1 cellular context compared by ENCODE assay signal in the genomic region with DNA sequence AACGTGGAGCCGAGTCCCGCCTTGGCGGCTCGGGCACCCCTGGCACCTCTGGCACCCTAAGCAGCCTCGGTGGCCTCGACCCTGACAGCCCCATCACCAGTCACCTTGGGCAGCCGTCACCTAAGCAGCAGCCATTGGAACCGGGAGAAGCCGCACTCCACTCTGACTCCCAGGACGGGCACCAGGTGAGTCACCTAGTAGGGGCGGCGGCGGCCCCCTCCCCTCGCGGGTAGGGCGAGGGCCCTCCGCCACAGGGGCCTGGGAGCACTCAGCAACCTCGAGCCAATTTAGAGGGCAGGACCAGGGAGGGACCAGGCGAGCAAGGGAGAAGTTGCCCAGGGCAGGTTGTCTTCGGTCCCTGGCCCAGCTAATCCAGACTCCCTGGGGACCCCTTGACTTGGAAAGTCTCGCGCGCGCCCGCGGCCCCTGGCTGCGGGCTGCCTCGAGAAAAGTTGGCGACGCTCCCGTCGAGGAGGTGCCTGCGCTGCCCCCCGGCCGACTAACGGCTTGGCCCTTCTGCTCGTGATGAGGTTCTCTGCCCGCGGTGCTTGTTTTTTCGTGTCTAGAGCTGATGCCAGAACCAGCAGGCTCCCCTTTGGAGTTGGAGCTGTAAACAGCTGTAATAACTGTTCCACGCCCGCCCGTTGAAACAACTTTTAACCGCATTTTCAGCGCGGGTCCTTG.
TF ChIP-seq lines count a peak whose summit lies in the region.

No MANE protein-coding gene starts in this region.

TF ChIP-seq in HEK293, 187 proteins besides CTCF, POLR2A, EP300 and RAD21 (continued from another document):
- TF ChIP-seq, protein P1, sequence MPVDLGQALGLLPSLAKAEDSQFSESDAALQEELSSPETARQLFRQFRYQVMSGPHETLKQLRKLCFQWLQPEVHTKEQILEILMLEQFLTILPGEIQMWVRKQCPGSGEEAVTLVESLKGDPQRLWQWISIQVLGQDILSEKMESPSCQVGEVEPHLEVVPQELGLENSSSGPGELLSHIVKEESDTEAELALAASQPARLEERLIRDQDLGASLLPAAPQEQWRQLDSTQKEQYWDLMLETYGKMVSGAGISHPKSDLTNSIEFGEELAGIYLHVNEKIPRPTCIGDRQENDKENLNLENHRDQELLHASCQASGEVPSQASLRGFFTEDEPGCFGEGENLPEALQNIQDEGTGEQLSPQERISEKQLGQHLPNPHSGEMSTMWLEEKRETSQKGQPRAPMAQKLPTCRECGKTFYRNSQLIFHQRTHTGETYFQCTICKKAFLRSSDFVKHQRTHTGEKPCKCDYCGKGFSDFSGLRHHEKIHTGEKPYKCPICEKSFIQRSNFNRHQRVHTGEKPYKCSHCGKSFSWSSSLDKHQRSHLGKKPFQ (tag by site-specific recombination; IDR thresholded peaks at IDR 0.05): peak; percentile 63; the same call in 1 of the 2 replicates
- TF ChIP-seq, protein P2, sequence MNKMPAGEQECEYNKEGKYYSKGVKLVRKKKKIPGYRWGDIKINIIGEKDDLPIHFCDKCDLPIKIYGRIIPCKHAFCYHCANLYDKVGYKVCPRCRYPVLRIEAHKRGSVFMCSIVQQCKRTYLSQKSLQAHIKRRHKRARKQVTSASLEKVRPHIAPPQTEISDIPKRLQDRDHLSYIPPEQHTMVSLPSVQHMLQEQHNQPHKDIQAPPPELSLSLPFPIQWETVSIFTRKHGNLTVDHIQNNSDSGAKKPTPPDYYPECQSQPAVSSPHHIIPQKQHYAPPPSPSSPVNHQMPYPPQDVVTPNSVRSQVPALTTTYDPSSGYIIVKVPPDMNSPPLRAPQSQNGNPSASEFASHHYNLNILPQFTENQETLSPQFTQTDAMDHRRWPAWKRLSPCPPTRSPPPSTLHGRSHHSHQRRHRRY (tag by site-specific recombination; IDR thresholded peaks at IDR 0.05): no peak
- TF ChIP-seq ZBTB48 (tag by site-specific recombination; IDR thresholded peaks at IDR 0.05) (peak; percentile 98), ZNF37A (tag by site-specific recombination; IDR thresholded peaks at IDR 0.05) (no peak), ZBTB17 (tag by site-specific recombination; IDR thresholded peaks at IDR 0.05) (0 out of 2 replicates have a peak, but pooled peaks have one; percentile 10)
- TF ChIP-seq, protein P3, sequence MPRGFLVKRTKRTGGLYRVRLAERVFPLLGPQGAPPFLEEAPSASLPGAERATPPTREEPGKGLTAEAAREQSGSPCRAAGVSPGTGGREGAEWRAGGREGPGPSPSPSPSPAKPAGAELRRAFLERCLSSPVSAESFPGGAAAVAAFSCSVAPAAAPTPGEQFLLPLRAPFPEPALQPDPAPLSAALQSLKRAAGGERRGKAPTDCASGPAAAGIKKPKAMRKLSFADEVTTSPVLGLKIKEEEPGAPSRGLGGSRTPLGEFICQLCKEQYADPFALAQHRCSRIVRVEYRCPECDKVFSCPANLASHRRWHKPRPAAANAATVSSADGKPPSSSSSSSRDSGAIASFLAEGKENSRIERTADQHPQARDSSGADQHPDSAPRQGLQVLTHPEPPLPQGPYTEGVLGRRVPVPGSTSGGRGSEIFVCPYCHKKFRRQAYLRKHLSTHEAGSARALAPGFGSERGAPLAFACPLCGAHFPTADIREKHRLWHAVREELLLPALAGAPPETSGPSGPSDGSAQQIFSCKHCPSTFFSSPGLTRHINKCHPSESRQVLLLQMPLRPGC (tag by site-specific recombination; IDR thresholded peaks at IDR 0.05): no peak
- TF ChIP-seq, protein P4, sequence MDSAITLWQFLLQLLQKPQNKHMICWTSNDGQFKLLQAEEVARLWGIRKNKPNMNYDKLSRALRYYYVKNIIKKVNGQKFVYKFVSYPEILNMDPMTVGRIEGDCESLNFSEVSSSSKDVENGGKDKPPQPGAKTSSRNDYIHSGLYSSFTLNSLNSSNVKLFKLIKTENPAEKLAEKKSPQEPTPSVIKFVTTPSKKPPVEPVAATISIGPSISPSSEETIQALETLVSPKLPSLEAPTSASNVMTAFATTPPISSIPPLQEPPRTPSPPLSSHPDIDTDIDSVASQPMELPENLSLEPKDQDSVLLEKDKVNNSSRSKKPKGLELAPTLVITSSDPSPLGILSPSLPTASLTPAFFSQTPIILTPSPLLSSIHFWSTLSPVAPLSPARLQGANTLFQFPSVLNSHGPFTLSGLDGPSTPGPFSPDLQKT (IDR thresholded peaks at IDR 0.05; ENCODE audit: borderline replicate concordance, low read depth, low read length): no peak
